ENCODE assay signal across 8 cellular contexts in genomic region chr17:19346351-19347255, GRCh38. TPM values are rescaled to one million over a fixed set of nuclear protein-coding genes. Genes with fewer than 3 reads are reported as not detected.
DNase-seq lines count a peak whose midpoint lies in the region; TF ChIP-seq lines count a peak whose summit lies in the region.

No MANE protein-coding gene starts in this region.

- no peaks in the 10 kb centered on the region for H3K27me3 ChIP-seq in MG63

- no peaks in the 10 kb centered on the region for H3K36me3 ChIP-seq in MG63

- no peaks in the 10 kb centered on the region for H3K9me3 ChIP-seq in MG63

- intact Hi-C loops in lower leg skin (cut with DNase I; ENCODE audit: low total_unique reads), result no loop called here

- no peak for TF ChIP-seq CTCF in AG09309 (IDR thresholded peaks at IDR 0.05; ENCODE audit: control insufficient read depth, insufficient read depth, low read depth, low read length, missing control alignments)
- TF ChIP-seq CTCF in lower leg skin (IDR thresholded peaks at IDR 0.05), result no peak

- H3K27ac ChIP-seq in caudate nucleus (ENCODE audit: low read depth, low read length), result peak overlapping the region; percentile 94

- WGBS in lower leg skin, 2 donors, result 31 to 51% methylated on average over 17 to 19 of the region's 19 CpGs

- DNase-seq in AG09309 (ENCODE audit: low read depth) (peak; percentile 59), MG63 (peak; percentile 66), caudate nucleus (lab: John Stamatoyannopoulos, UW) (peak in 17 of 61 donors; percentile 32 to 75 (median 49)), lower leg skin (ENCODE audit: low spot score in 2 of 2) (peak; percentile 68 to 92), ureter (ENCODE audit: low spot score) (peak; percentile 71), NCI-H1092 (lab: John Stamatoyannopoulos, UW) (no peak), NCI-H146 treated with DMSO at 0.1 percent for 48 hours (lab: John Stamatoyannopoulos, UW; ENCODE audit: unreplicated experiment) (no peak), NCI-H187 treated with DMSO at 0.1 percent for 48 hours (lab: John Stamatoyannopoulos, UW) (no peak)

- TF ChIP-seq POLR2A in lower leg skin (IDR thresholded peaks at IDR 0.05), result no peak

- H3K4me3 ChIP-seq in AG09309 (ENCODE audit: control insufficient read depth, low read depth, low read length) (no peak overlapping the region), MG63 (no peak overlapping the region), lower leg skin (ENCODE audit: low read depth, poor library complexity, severe bottlenecking) (no peak overlapping the region)

RNA-seq across cellular contexts. Expression of gene B9D1, which starts 15.9 kb away (rescaled TPM):
- total RNA-seq in MG63 (2014; rRNA removed; shearing (Covaris generic); ENCODE audit: low replicate concordance), result 14.8 and 30.2 TPM in 2 replicates
- 10 to 100 TPM in 3 of 4 donors, 1 to 10 TPM in 1; 2.4 to 24.5 (median 19.5) TPM for total RNA-seq in lower leg skin
- 22.7 TPM for total RNA-seq in ureter

RNA-seq across cellular contexts. Expression of gene MAPK7, which starts 31.7 kb away (rescaled TPM):
- total RNA-seq in MG63 (2014; rRNA removed; shearing (Covaris generic); ENCODE audit: low replicate concordance), result 2.8 and 10.1 TPM in 2 replicates
- 10 to 100 TPM; 34.9 to 95.7 (median 61.1) TPM for total RNA-seq in lower leg skin
- total RNA-seq in ureter, result 30.6 TPM

RNA-seq across cellular contexts. Expression of gene MFAP4, which starts 40.4 kb away (rescaled TPM):
- 3.2 and 4.3 TPM in 2 replicates for total RNA-seq in MG63 (2014; rRNA removed; shearing (Covaris generic); ENCODE audit: low replicate concordance)
- 10 to 100 TPM; 11.1 to 65.7 (median 30.6) TPM for total RNA-seq in lower leg skin
- total RNA-seq in ureter, result 119 TPM

Comparison
In these comparisons a context has a peak if more than half of its experiments do, and no peak if none do; other contexts are left out.
1. DNase-seq: peak in AG09309 (single experiment), MG63 (single experiment), lower leg skin (2 of 2) and ureter (single experiment); none in NCI-H1092 (single experiment), NCI-H146 treated with DMSO at 0.1 percent for 48 hours (single experiment) and NCI-H187 treated with DMSO at 0.1 percent for 48 hours (single experiment).